12 cellular contexts compared by ENCODE assay signal in genomic region chr16:11757671-11758545, GRCh38. TPM values are rescaled to one million over a fixed set of nuclear protein-coding genes. Genes with fewer than 3 reads are reported as not detected.
DNase-seq lines count a peak whose midpoint lies in the region; ATAC-seq and TF ChIP-seq lines count a peak whose summit lies in the region.
"Had no signal": no experiment of that assay in that cellular context is flagged by ENCODE, and none has a peak within 500 bp of the region (broad histone marks: within the 10 kb centered on the region; RNA-seq: fewer than 3 reads in every experiment).

No MANE protein-coding gene starts in this region.

- H3K36me3 ChIP-seq in hepatocyte (replicated peaks; ENCODE audit: insufficient read depth, low read depth) (peaks cover 5% of the 10 kb centered on the region), stomach (peaks cover 44 to 96% (median 95%) of the 10 kb centered on the region in 4 donors), MG63 (peaks cover 88% of the 10 kb centered on the region), gastroesophageal sphincter (peaks cover 14 to 99% of the 10 kb centered on the region in 2 donors)
- H3K36me3 ChIP-seq: uterus had no signal

- H3K27ac Mint-ChIP-seq in WTC11, result no peak overlapping the region
- H3K27ac Mint-ChIP-seq: activated naive CD8-positive, alpha-beta T cell treated with anti-CD3 and anti-CD28 coated beads, Interleukin-2, amount 10 ng/mL, durations not matched to agents 7 days and 5 days had no signal

- no peaks in the 10 kb centered on the region for H3K9me2 ChIP-seq in hepatocyte (replicated peaks; ENCODE audit: insufficient read depth)

- no peaks in the 10 kb centered on the region for H4K20me1 ChIP-seq in hepatocyte (ENCODE audit: insufficient read depth, poor library complexity, severe bottlenecking)

- H3K36me3 Mint-ChIP-seq in WTC11, result peaks cover 68% of the 10 kb centered on the region

- no peaks in the 10 kb centered on the region for H3K9me3 ChIP-seq in hepatocyte (ENCODE audit: low read depth)
- H3K9me3 ChIP-seq in stomach, result no peaks in the 10 kb centered on the region
- H3K9me3 ChIP-seq in MG63, result no peaks in the 10 kb centered on the region
- H3K9me3 ChIP-seq in gastroesophageal sphincter, result no peaks in the 10 kb centered on the region
- H3K9me3 ChIP-seq: uterus had no signal

- intact Hi-C loops in stomach (cut with DNase I; ENCODE audit: low total_unique reads), result no loop called here

- no peak overlapping the region for H3K4me3 Mint-ChIP-seq in WTC11
- H3K4me3 Mint-ChIP-seq: activated naive CD8-positive, alpha-beta T cell treated with anti-CD3 and anti-CD28 coated beads, Interleukin-2, amount 10 ng/mL, durations not matched to agents 7 days and 5 days; naive B cell had no signal

- TF ChIP-seq CTCF in WTC11 (IDR thresholded peaks at IDR 0.05), result no peak
- TF ChIP-seq CTCF in hepatocyte (IDR thresholded peaks at IDR 0.05; ENCODE audit: poor library complexity), result no peak
- no peak for TF ChIP-seq CTCF in stomach (IDR thresholded peaks at IDR 0.05)
- no peak for TF ChIP-seq CTCF in gastroesophageal sphincter (IDR thresholded peaks at IDR 0.05)

- H3K9me3 Mint-ChIP-seq in WTC11, result no peaks in the 10 kb centered on the region
- H3K9me3 Mint-ChIP-seq: activated naive CD8-positive, alpha-beta T cell treated with anti-CD3 and anti-CD28 coated beads, Interleukin-2, amount 10 ng/mL, durations not matched to agents 7 days and 5 days; naive B cell had no signal

- CTCF ChIA-PET in WTC11 (lab: Charles Lee), result no interaction called here

- H3K27ac ChIP-seq in hepatocyte (no peak overlapping the region), stomach (peak overlapping the region; percentile 57 to 77 (median 73)), gastroesophageal sphincter (no peak overlapping the region)
- H3K27ac ChIP-seq: PC-9, uterus had no signal

- no peaks in the 10 kb centered on the region for H3K4me1 Mint-ChIP-seq in WTC11
- H3K4me1 Mint-ChIP-seq: activated naive CD8-positive, alpha-beta T cell treated with anti-CD3 and anti-CD28 coated beads, Interleukin-2, amount 10 ng/mL, durations not matched to agents 7 days and 5 days had no signal

- TF ChIP-seq POLR2A in stomach (IDR thresholded peaks at IDR 0.05) (no peak), gastroesophageal sphincter (IDR thresholded peaks at IDR 0.05) (no peak)

- WGBS in hepatocyte (ENCODE audit: low lambda C conversion rate, missing lambda C conversion rate), result 49% methylated on average over 10 of the region's 10 CpGs
- WGBS in stomach, 5 donors, result 25 to 42% (median 36%) methylated on average over 10 of the region's 10 CpGs
- 50 to 62% methylated on average over 8 to 10 of the region's 10 CpGs for WGBS in gastroesophageal sphincter (ENCODE audit: low coverage in 1 of 2), 2 donors

- no peak for TF ChIP-seq EP300 in stomach (IDR thresholded peaks at IDR 0.05)
- TF ChIP-seq EP300 in gastroesophageal sphincter (IDR thresholded peaks at IDR 0.05), result no peak

- H3K27me3 Mint-ChIP-seq in WTC11 (ENCODE audit: low read depth), result no peaks in the 10 kb centered on the region
- H3K27me3 Mint-ChIP-seq: activated naive CD8-positive, alpha-beta T cell treated with anti-CD3 and anti-CD28 coated beads, Interleukin-2, amount 10 ng/mL, durations not matched to agents 7 days and 5 days; naive B cell had no signal

- peak overlapping the region; percentile 22 for H3K4me2 ChIP-seq in hepatocyte
- H3K4me2 ChIP-seq: PC-9 had no signal

- no peaks in the 10 kb centered on the region for H3K27me3 ChIP-seq in hepatocyte
- H3K27me3 ChIP-seq in stomach, result no peaks in the 10 kb centered on the region
- no peaks in the 10 kb centered on the region for H3K27me3 ChIP-seq in MG63
- H3K27me3 ChIP-seq in gastroesophageal sphincter, result no peaks in the 10 kb centered on the region
- H3K27me3 ChIP-seq: uterus had no signal

- H3K79me2 ChIP-seq in hepatocyte, result peaks cover 3% of the 10 kb centered on the region

- ATAC-seq in WTC11 (no peak), HG02623 (IDR thresholded peaks at IDR 0.05; ENCODE audit: unreplicated experiment) (no peak), gastroesophageal sphincter (no peak)

- H3K4me1 ChIP-seq in hepatocyte (ENCODE audit: insufficient read depth), result peaks cover 15% of the 10 kb centered on the region
- peaks cover 19 to 46% (median 35%) of the 10 kb centered on the region in 4 donors for H3K4me1 ChIP-seq in stomach
- peaks cover 0 to 15% (median 0%) of the 10 kb centered on the region in 3 donors for H3K4me1 ChIP-seq in gastroesophageal sphincter
- H3K4me1 ChIP-seq: uterus had no signal

- POLR2A ChIA-PET in WTC11 (lab: Charles Lee), result no interaction called here

- H3K4me3 ChIP-seq in hepatocyte (no peak overlapping the region), stomach (no peak overlapping the region), MG63 (no peak overlapping the region), gastroesophageal sphincter (no peak overlapping the region)
- H3K4me3 ChIP-seq: PC-9, uterus had no signal

- H2AFZ ChIP-seq in hepatocyte, result no peak overlapping the region
- H2AFZ ChIP-seq: PC-9 had no signal

- DNase-seq in NCI-H2029 treated with DMSO at 0.1 percent for 48 hours (lab: John Stamatoyannopoulos, UW) (peak; percentile 50), NCI-H2029 (lab: John Stamatoyannopoulos, UW) (no peak), WTC11 (ENCODE audit: low spot score) (no peak), hepatocyte (ENCODE audit: low spot score) (peak; percentile 55), stomach (no peak), MG63 (no peak)
- DNase-seq: activated naive CD8-positive, alpha-beta T cell treated with anti-CD3 and anti-CD28 coated beads, Interleukin-2, amount 10 ng/mL, durations not matched to agents 7 days and 5 days; naive B cell; PC-9; uterus had no signal

TF ChIP-seq in WTC11, 78 proteins besides CTCF, POLR2A, EP300 and RAD21:
- TF ChIP-seq CREM (CRISPR knock-in tag; IDR thresholded peaks at IDR 0.05) (no peak), MLX (CRISPR knock-in tag; IDR thresholded peaks at IDR 0.05) (no peak), GABPB1 (CRISPR knock-in tag; IDR thresholded peaks at IDR 0.05) (peak; percentile 49; the same call in 1 of the 2 replicates)
TF ChIP-seq in WTC11: peak in this region for 1.

RNA-seq across cellular contexts. Expression of gene TXNDC11, which starts 15.3 kb away (rescaled TPM):
- total RNA-seq in WTC11 (2021) (11.1 to 11.5 TPM (median 11.4 TPM) in 3 replicates), hepatocyte (48.7 and 59.4 TPM in 2 replicates), stomach (10 to 100 TPM; 24.1 to 72.9 (median 51.1) TPM), gastroesophageal sphincter (10 to 100 TPM; 30.2 to 53.5 (median 46.4) TPM)
- polyA plus RNA-seq in hepatocyte (58.5 and 59.4 TPM in 2 replicates), stomach (10 to 100 TPM; 27.0 to 42.9 (median 41.3) TPM)
- 41.0 and 47.2 TPM in 2 replicates for total RNA-seq in MG63 (2014; rRNA removed; shearing (Covaris generic); ENCODE audit: low replicate concordance)

RNA-seq across cellular contexts. Expression of gene ZC3H7A, which starts 39.1 kb away (rescaled TPM):
- 39.9 to 45.9 TPM (median 43.0 TPM) in 3 replicates for total RNA-seq in WTC11 (2021)
- total RNA-seq in hepatocyte, result 38.0 and 40.3 TPM in 2 replicates
- polyA plus RNA-seq in hepatocyte, result 34.1 and 34.9 TPM in 2 replicates
- total RNA-seq in stomach, result 100 to 1,000 TPM in 1 of 5 donors, 10 to 100 TPM in 4; 49.1 to 110 (median 92.1) TPM
- 10 to 100 TPM; 16.1 to 23.3 (median 20.0) TPM for polyA plus RNA-seq in stomach
- total RNA-seq in MG63 (2014; rRNA removed; shearing (Covaris generic); ENCODE audit: low replicate concordance), result 35.6 and 60.5 TPM in 2 replicates
- 10 to 100 TPM; 55.5 to 78.9 (median 68.4) TPM for total RNA-seq in gastroesophageal sphincter

Comparison
In these comparisons a context has a peak if more than half of its experiments do, and no peak if none do; other contexts are left out.
1. DNase-seq: peak in NCI-H2029 treated with DMSO at 0.1 percent for 48 hours (single experiment) and hepatocyte (single experiment); none in NCI-H2029 (single experiment), WTC11 (single experiment), stomach (single experiment) and MG63 (single experiment).
2. H3K27ac ChIP-seq: peak in stomach (5 of 5); none in hepatocyte (single experiment) and gastroesophageal sphincter (0 of 4).